Comparison of ENCODE assay signal across 7 cellular contexts in the genomic region with DNA sequence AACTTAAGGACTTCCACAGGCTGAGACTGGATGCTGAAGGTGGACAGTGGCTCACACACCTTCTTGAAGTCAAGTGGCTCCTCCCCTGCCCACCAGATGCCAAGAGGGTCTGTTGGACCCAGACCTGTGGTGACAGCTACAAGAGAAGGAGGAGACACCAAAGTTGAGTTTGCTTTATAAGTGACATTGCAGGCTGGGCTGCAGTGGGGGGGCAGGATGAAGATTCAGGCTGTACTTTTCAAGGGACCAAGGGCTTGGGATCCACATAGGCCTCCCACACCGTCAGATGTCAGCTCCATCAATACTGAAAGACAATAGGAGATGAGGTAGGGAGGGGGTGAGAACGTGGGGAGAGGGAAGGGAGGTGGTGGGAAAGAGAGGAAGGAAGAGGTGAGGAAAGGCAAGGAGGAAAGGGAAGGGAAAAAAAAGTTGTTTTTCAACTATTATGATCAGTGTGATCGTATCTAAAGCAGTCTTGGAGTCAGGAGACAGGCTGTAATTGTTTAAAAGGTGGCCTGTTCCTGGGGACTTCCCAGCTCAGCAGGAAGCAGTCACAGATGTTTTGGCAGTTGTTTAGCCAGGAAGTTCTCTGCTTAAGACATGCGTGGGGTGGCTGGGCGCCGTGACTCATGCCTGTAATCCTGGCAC.
DNase-seq lines count a peak whose midpoint lies in the region; ATAC-seq, FAIRE-seq and TF ChIP-seq lines count a peak whose summit lies in the region.

No MANE protein-coding gene starts in this region.

- TF ChIP-seq CTCF in epithelial cell of proximal tubule (conservative IDR thresholded peaks at IDR 0.05; ENCODE audit: low read depth, low read length) (no peak), osteoblast (IDR thresholded peaks at IDR 0.05; ENCODE audit: extremely low read depth, low read depth, low read length) (no peak)

- no peak overlapping the region for H3K4me2 ChIP-seq in osteoblast (ENCODE audit: insufficient read depth, low read length)

- peak overlapping the region; percentile 89 for H2AFZ ChIP-seq in osteoblast (ENCODE audit: low read length)

- H3K36me3 ChIP-seq in HUES48 (ENCODE audit: control insufficient read depth, insufficient read depth, low read length): no peaks in the 10 kb centered on the region
- no peaks in the 10 kb centered on the region for H3K36me3 ChIP-seq in osteoblast (ENCODE audit: insufficient read depth, low read length)

- H4K20me1 ChIP-seq in osteoblast (ENCODE audit: insufficient read depth, low read length): no peaks in the 10 kb centered on the region

- H3K4me1 ChIP-seq in HUES48 (ENCODE audit: control insufficient read depth, insufficient read depth, low read length) (peaks cover 9% of the 10 kb centered on the region; the same call in 1 of the 2 replicates), osteoblast (ENCODE audit: insufficient read depth, low read length) (peaks cover 3% of the 10 kb centered on the region)

- peak; percentile 44 to 45 for DNase-seq in activated CD8-positive, alpha-beta memory T cell treated with anti-CD3 and anti-CD28 coated beads for 1 hour (ENCODE audit: extremely low read depth in 1 of 2, low read depth in 1 of 2)
- DNase-seq in epithelial cell of proximal tubule (ENCODE audit: low read depth) (peak; percentile 66), osteoblast (ENCODE audit: insufficient read length, low spot score, missing footprints) (peak; percentile 71), urothelium cell line (ENCODE audit: low spot score) (peak; percentile 65), occipital lobe (lab: John Stamatoyannopoulos, UW) (no peak)

- no peak overlapping the region for H3K9ac ChIP-seq in HUES48 (ENCODE audit: low read depth, low read length)

- H3K9me3 ChIP-seq in HUES48 (ENCODE audit: control insufficient read depth, insufficient read depth, low read length) (peaks cover 7% of the 10 kb centered on the region; the same call in 1 of the 2 replicates), osteoblast (ENCODE audit: low read depth, low read length) (no peaks in the 10 kb centered on the region)

- no peaks in the 10 kb centered on the region for H3K27me3 ChIP-seq in HUES48 (ENCODE audit: control insufficient read depth, insufficient read depth, low read length)
- H3K27me3 ChIP-seq in osteoblast (ENCODE audit: insufficient read depth, low read length): no peaks in the 10 kb centered on the region

- H3K27ac ChIP-seq in HUES48 (ENCODE audit: low read depth, low read length): peak overlapping the region; percentile 70
- H3K27ac ChIP-seq in osteoblast (ENCODE audit: low read depth, low read length): peak overlapping the region; percentile 41

- H3K4me3 ChIP-seq in HUES48 (ENCODE audit: low read depth, low read length) (no peak overlapping the region), epithelial cell of proximal tubule (ENCODE audit: low read depth, low read length) (no peak overlapping the region), osteoblast (ENCODE audit: insufficient read depth, low read length) (no peak overlapping the region)

- peak; percentile 74 for ATAC-seq in GM19397 (IDR thresholded peaks at IDR 0.05; ENCODE audit: unreplicated experiment)

- no peaks in the 10 kb centered on the region for H3K79me2 ChIP-seq in osteoblast (ENCODE audit: insufficient read depth, low read length)

- no peak for FAIRE-seq in urothelium cell line (lab: Jason Lieb, UNC)
